ENCODE assay signal across 19 cellular contexts in the genomic region with DNA sequence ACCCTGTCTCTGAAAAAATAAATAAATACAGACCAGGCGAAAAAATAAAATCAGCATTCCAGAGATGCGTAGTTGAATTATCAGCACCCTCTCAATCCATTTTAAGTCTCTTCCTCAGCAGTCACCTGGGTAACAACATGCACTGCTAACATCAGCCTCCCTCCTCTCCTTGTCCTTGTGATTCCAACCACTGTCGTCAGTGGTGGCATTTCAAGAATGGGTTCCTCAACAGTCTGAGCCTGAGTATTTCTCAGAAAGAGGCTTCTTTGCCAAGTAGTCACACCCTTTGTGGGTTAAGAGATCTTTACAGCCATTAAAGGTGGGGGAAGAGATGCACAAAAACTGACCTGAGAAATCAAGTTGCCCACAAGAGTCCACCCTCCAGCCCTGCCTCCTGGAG. TPM values are rescaled to one million over a fixed set of nuclear protein-coding genes. Genes with fewer than 3 reads are reported as not detected.
DNase-seq lines count a peak whose midpoint lies in the region; ATAC-seq and TF ChIP-seq lines count a peak whose summit lies in the region.
"Had no signal": no experiment of that assay in that cellular context is flagged by ENCODE, and none has a peak within 500 bp of the region (broad histone marks: within the 10 kb centered on the region; RNA-seq: fewer than 3 reads in every experiment).

No MANE protein-coding gene starts in this region.

- H3K4me3 ChIP-seq in lower lobe of right lung, result no peak overlapping the region
- H3K4me3 ChIP-seq: BLaER1 treated with 17β-estradiol and CSF1 and Interleukin-3, amounts not matched to agents 10 nM and 100 nM; GM12878 had no signal

- H3K27me3 Mint-ChIP-seq in T-helper 2 cell treated with Interferon-gamma antibody and Interleukin-4, amounts not matched to agents 5 μg/mL and 100 μg/mL, for 36 hours (ENCODE audit: low read depth), result no peaks in the 10 kb centered on the region
- H3K27me3 Mint-ChIP-seq in activated CD8-positive, alpha-beta T cell treated with anti-CD3 and anti-CD28 coated beads, Interleukin-2, amount 10 ng/mL, durations not matched to agents 7 days and 5 days (ENCODE audit: low read depth), result no peaks in the 10 kb centered on the region
- no peaks in the 10 kb centered on the region for H3K27me3 Mint-ChIP-seq in activated CD8-positive, alpha-beta T cell treated with anti-CD3 and anti-CD28 coated beads for 36 hours
- H3K27me3 Mint-ChIP-seq: B cell had no signal

- H3K36me3 Mint-ChIP-seq in T-helper 2 cell treated with Interferon-gamma antibody and Interleukin-4, amounts not matched to agents 5 μg/mL and 100 μg/mL, for 36 hours (ENCODE audit: low read depth), result peaks cover 52% of the 10 kb centered on the region
- peaks cover 66% of the 10 kb centered on the region for H3K36me3 Mint-ChIP-seq in activated CD8-positive, alpha-beta T cell treated with anti-CD3 and anti-CD28 coated beads, Interleukin-2, amount 10 ng/mL, durations not matched to agents 7 days and 5 days (ENCODE audit: low read depth)
- peaks cover 55% of the 10 kb centered on the region for H3K36me3 Mint-ChIP-seq in activated CD8-positive, alpha-beta T cell treated with anti-CD3 and anti-CD28 coated beads for 36 hours (ENCODE audit: low read depth)

- DNase-seq in T-helper 2 cell treated with Interferon-gamma antibody and Interleukin-4, amounts not matched to agents 5 μg/mL and 100 μg/mL, for 36 hours (ENCODE audit: low spot score), result no peak
- DNase-seq in T-helper 2 cell, result no peak
- DNase-seq in activated CD8-positive, alpha-beta T cell treated with anti-CD3 and anti-CD28 coated beads, Interleukin-2, amount 10 ng/mL, durations not matched to agents 7 days and 5 days, result no peak
- DNase-seq in activated CD8-positive, alpha-beta T cell treated with anti-CD3 and anti-CD28 coated beads for 36 hours, result no peak
- no peak for DNase-seq in lower lobe of right lung
- no peak for DNase-seq in SIG-M5 (lab: John Stamatoyannopoulos, UW)
- DNase-seq: 8988T; CD8-positive, alpha-beta T cell; COR-L47; DMS 273 treated with DMSO at 0.1 percent for 48 hours; DMS53; DND-41; EL; H9 had no signal

- CTCF ChIA-PET in activated CD8-positive, alpha-beta T cell treated with anti-CD3 and anti-CD28 coated beads, Interleukin-2, amount 10 ng/mL, durations not matched to agents 7 days and 5 days (lab: Charles Lee), result interaction anchor here (0.8 kb wide), 1 partner anchor 9 kb away, joined by 5 read pairs; no protein-coding TSS in a partner anchor
- CTCF ChIA-PET in activated CD8-positive, alpha-beta T cell treated with anti-CD3 and anti-CD28 coated beads for 36 hours (lab: Charles Lee), result interaction anchor here (1.3 kb wide), 1 partner anchor 9 kb away, joined by 5 read pairs; no protein-coding TSS in a partner anchor

- H3K4me1 ChIP-seq in lower lobe of right lung, result no peaks in the 10 kb centered on the region

- peak overlapping the region; percentile 11 for H3K27ac Mint-ChIP-seq in T-helper 2 cell treated with Interferon-gamma antibody and Interleukin-4, amounts not matched to agents 5 μg/mL and 100 μg/mL, for 36 hours
- H3K27ac Mint-ChIP-seq in activated CD8-positive, alpha-beta T cell treated with anti-CD3 and anti-CD28 coated beads, Interleukin-2, amount 10 ng/mL, durations not matched to agents 7 days and 5 days, result peak overlapping the region; percentile 56
- H3K27ac Mint-ChIP-seq in activated CD8-positive, alpha-beta T cell treated with anti-CD3 and anti-CD28 coated beads for 36 hours, result no peak overlapping the region
- H3K27ac Mint-ChIP-seq: B cell; CD8-positive, alpha-beta T cell had no signal

- intact Hi-C loops in activated CD8-positive, alpha-beta T cell treated with anti-CD3 and anti-CD28 coated beads for 36 hours (cut with micrococcal nuclease), result loop anchor here (5.0 kb wide), 1 partner anchor 343 kb away; no protein-coding TSS in a partner anchor
- intact Hi-C loops in lower lobe of right lung (cut with DNase I), result no loop called here

- no peaks in the 10 kb centered on the region for H3K9me3 Mint-ChIP-seq in T-helper 2 cell treated with Interferon-gamma antibody and Interleukin-4, amounts not matched to agents 5 μg/mL and 100 μg/mL, for 36 hours
- no peaks in the 10 kb centered on the region for H3K9me3 Mint-ChIP-seq in activated CD8-positive, alpha-beta T cell treated with anti-CD3 and anti-CD28 coated beads, Interleukin-2, amount 10 ng/mL, durations not matched to agents 7 days and 5 days (ENCODE audit: insufficient read depth)
- no peaks in the 10 kb centered on the region for H3K9me3 Mint-ChIP-seq in activated CD8-positive, alpha-beta T cell treated with anti-CD3 and anti-CD28 coated beads for 36 hours
- H3K9me3 Mint-ChIP-seq: CD8-positive, alpha-beta T cell; H9 had no signal

- H3K27ac ChIP-seq in lower lobe of right lung, result no peak overlapping the region
- H3K27ac ChIP-seq: BLaER1 treated with 17β-estradiol and CSF1 and Interleukin-3, amounts not matched to agents 10 nM and 100 nM had no signal

- peak overlapping the region; percentile 20 for H3K4me3 Mint-ChIP-seq in T-helper 2 cell treated with Interferon-gamma antibody and Interleukin-4, amounts not matched to agents 5 μg/mL and 100 μg/mL, for 36 hours
- H3K4me3 Mint-ChIP-seq in activated CD8-positive, alpha-beta T cell treated with anti-CD3 and anti-CD28 coated beads, Interleukin-2, amount 10 ng/mL, durations not matched to agents 7 days and 5 days, result no peak overlapping the region
- H3K4me3 Mint-ChIP-seq in activated CD8-positive, alpha-beta T cell treated with anti-CD3 and anti-CD28 coated beads for 36 hours, result no peak overlapping the region
- H3K4me3 Mint-ChIP-seq: B cell; CD8-positive, alpha-beta T cell; H9 had no signal

- no peaks in the 10 kb centered on the region for H3K27me3 ChIP-seq in lower lobe of right lung (ENCODE audit: low read depth)
- H3K27me3 ChIP-seq: BLaER1 treated with 17β-estradiol and CSF1 and Interleukin-3, amounts not matched to agents 10 nM and 100 nM had no signal

- peaks cover 49% of the 10 kb centered on the region for H3K4me1 Mint-ChIP-seq in T-helper 2 cell treated with Interferon-gamma antibody and Interleukin-4, amounts not matched to agents 5 μg/mL and 100 μg/mL, for 36 hours (ENCODE audit: low read depth)
- peaks cover 47% of the 10 kb centered on the region for H3K4me1 Mint-ChIP-seq in activated CD8-positive, alpha-beta T cell treated with anti-CD3 and anti-CD28 coated beads, Interleukin-2, amount 10 ng/mL, durations not matched to agents 7 days and 5 days (ENCODE audit: low read depth)
- H3K4me1 Mint-ChIP-seq in activated CD8-positive, alpha-beta T cell treated with anti-CD3 and anti-CD28 coated beads for 36 hours (ENCODE audit: low read depth), result peaks cover 40% of the 10 kb centered on the region
- H3K4me1 Mint-ChIP-seq: B cell, H9 had no signal

- ATAC-seq in activated CD8-positive, alpha-beta T cell treated with anti-CD3 and anti-CD28 coated beads, Interleukin-2, amount 10 ng/mL, durations not matched to agents 7 days and 5 days, result peak; percentile 18
- no peak for ATAC-seq in activated CD8-positive, alpha-beta T cell treated with anti-CD3 and anti-CD28 coated beads for 36 hours
- peak; percentile 57 to 62 for ATAC-seq in lower lobe of right lung
- ATAC-seq in GM21529 (IDR thresholded peaks at IDR 0.05; ENCODE audit: unreplicated experiment), result no peak
- ATAC-seq: CD8-positive, alpha-beta T cell; GM12878; HepG2 had no signal

- peaks cover 89% of the 10 kb centered on the region for H3K36me3 ChIP-seq in lower lobe of right lung

- POLR2A ChIA-PET in activated CD8-positive, alpha-beta T cell treated with anti-CD3 and anti-CD28 coated beads, Interleukin-2, amount 10 ng/mL, durations not matched to agents 7 days and 5 days (lab: Charles Lee), result no interaction called here
- POLR2A ChIA-PET in activated CD8-positive, alpha-beta T cell treated with anti-CD3 and anti-CD28 coated beads for 36 hours (lab: Charles Lee), result interaction anchor here (1.2 kb wide), 1 partner anchor 206 kb away, joined by 4 read pairs; no protein-coding TSS in a partner anchor

- H3K9me3 ChIP-seq in lower lobe of right lung, result no peaks in the 10 kb centered on the region
- H3K9me3 ChIP-seq: BLaER1 treated with 17β-estradiol and CSF1 and Interleukin-3, amounts not matched to agents 10 nM and 100 nM had no signal

- no peak for TF ChIP-seq CTCF in activated CD8-positive, alpha-beta T cell treated with anti-CD3 and anti-CD28 coated beads for 36 hours (IDR thresholded peaks at IDR 0.05)
- TF ChIP-seq CTCF in lower lobe of right lung (IDR thresholded peaks at IDR 0.05), result no peak

RNA-seq across cellular contexts. Expression of a gene that starts 39.0 kb away (rescaled TPM):
- 10 to 100 TPM; 24.6 to 29.9 TPM for total RNA-seq in activated CD8-positive, alpha-beta T cell treated with anti-CD3 and anti-CD28 coated beads, Interleukin-2, amount 10 ng/mL, durations not matched to agents 7 days and 5 days
- total RNA-seq in activated CD8-positive, alpha-beta T cell treated with anti-CD3 and anti-CD28 coated beads for 36 hours, result 10 to 100 TPM; 30.5 to 32.9 TPM
- total RNA-seq in lower lobe of right lung, result 17.2 TPM

Comparison
In these comparisons a context has a peak if more than half of its experiments do, and no peak if none do; other contexts are left out.
1. ATAC-seq: peak in activated CD8-positive, alpha-beta T cell treated with anti-CD3 and anti-CD28 coated beads, Interleukin-2, amount 10 ng/mL, durations not matched to agents 7 days and 5 days (single experiment) and lower lobe of right lung (2 of 2); none in activated CD8-positive, alpha-beta T cell treated with anti-CD3 and anti-CD28 coated beads for 36 hours (single experiment) and GM21529 (single experiment).